In the genomic region with DNA sequence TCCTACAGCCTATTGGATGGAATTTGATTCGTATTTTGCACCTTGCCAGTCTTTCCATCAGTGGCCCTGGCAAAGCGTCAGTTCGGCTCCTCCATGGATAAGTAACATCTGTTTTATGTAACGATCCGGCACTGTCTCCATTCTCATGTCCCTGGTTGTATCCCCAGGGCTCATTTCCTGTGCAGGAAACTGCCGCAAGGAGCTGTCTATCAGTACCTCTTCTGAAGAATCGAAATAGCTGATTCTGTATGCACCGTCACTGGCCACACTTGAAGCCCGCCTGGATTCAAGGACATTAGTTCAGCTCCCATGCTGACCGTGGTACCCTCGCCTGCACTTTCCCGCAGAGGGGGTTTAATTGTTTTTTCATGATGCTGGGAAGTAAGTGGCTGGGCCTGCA, we compare ENCODE assay signal across 20 cellular contexts. TPM values are rescaled to one million over a fixed set of nuclear protein-coding genes. Genes with fewer than 3 reads are reported as not detected.
A peak's percentile ranks its signal among the peaks of the same experiment; 100 is the strongest.
DNase-seq lines count a peak whose midpoint lies in the region; ATAC-seq and TF ChIP-seq lines count a peak whose summit lies in the region.
"Had no signal": no experiment of that assay in that cellular context is flagged by ENCODE, and none has a peak within 500 bp of the region (broad histone marks: within the 10 kb centered on the region; RNA-seq: fewer than 3 reads in every experiment).

No MANE protein-coding gene starts in this region.

- no peak overlapping the region for H2BK120ac ChIP-seq in IMR-90 (ENCODE audit: low read depth, low read length)

- H3K9me3 ChIP-seq in SK-N-SH: no peaks in the 10 kb centered on the region
- H3K9me3 ChIP-seq in IMR-90 (ENCODE audit: control insufficient read depth, insufficient read depth, low read length): no peaks in the 10 kb centered on the region
- H3K9me3 ChIP-seq in adrenal gland (replicated peaks in 1 of 3): no peaks in the 10 kb centered on the region

- no peak overlapping the region for H3K14ac ChIP-seq in IMR-90 (replicated peaks; ENCODE audit: low read depth, low read length)

- POLR2A ChIA-PET in SK-N-SH (lab: Yijun Ruan, JAX) (no interaction called here), IMR-90 (lab: Charles Lee; ENCODE audit: unreplicated experiment) (no interaction called here)

- H4K20me1 ChIP-seq in SK-N-SH (ENCODE audit: insufficient read depth) (no peaks in the 10 kb centered on the region), IMR-90 (ENCODE audit: insufficient read depth, low read length) (no peaks in the 10 kb centered on the region)

- no peak overlapping the region for H3K27ac ChIP-seq in SK-N-SH (ENCODE audit: low read depth in 2 of 2, low read length in 1 of 2)
- no peak overlapping the region for H3K27ac ChIP-seq in IMR-90 (ENCODE audit: insufficient read depth, low read length)
- no peak overlapping the region for H3K27ac ChIP-seq in brain microvascular endothelial cell
- no peak overlapping the region for H3K27ac ChIP-seq in adrenal gland
- H3K27ac ChIP-seq: C4-2B, GM23248 had no signal

- WGBS in SK-N-SH (ENCODE audit: low lambda C conversion rate): 45% methylated on average over 12 of the region's 12 CpGs
- 3% methylated on average over 5 of the region's 12 CpGs; no CpG with 5 or more reads in 1 of the 2 experiments for WGBS in IMR-90 (ENCODE audit: extremely low coverage in 2 of 2, insufficient read length in 1 of 2), 2 experiments
- 69 to 74% (median 70%) methylated on average over 12 of the region's 12 CpGs for WGBS in adrenal gland, 4 donors

- no peak overlapping the region for H3K4ac ChIP-seq in IMR-90 (ENCODE audit: low read depth, low read length)

- no peak overlapping the region for H2AK9ac ChIP-seq in IMR-90 (replicated peaks; ENCODE audit: low read depth, low read length, poor library complexity)

- H3K56ac ChIP-seq in IMR-90 (ENCODE audit: extremely low read depth, insufficient read depth, low read length): no peak overlapping the region

- no peaks in the 10 kb centered on the region for H3K79me2 ChIP-seq in SK-N-SH (ENCODE audit: insufficient read depth)

- TF ChIP-seq EP300 in SK-N-SH (IDR thresholded peaks at IDR 0.05; ENCODE audit: borderline replicate concordance in 1 of 2, low read depth in 1 of 2, low read length in 1 of 2): no peak

- no peak overlapping the region for H4K5ac ChIP-seq in IMR-90 (ENCODE audit: low read depth, low read length)

- H3K4me3 ChIP-seq in SK-N-SH (ENCODE audit: low read depth in 2 of 2, low read length in 1 of 2) (no peak overlapping the region), IMR-90 (ENCODE audit: insufficient read depth, low read depth, low read length) (no peak overlapping the region), brain microvascular endothelial cell (ENCODE audit: low read depth, low read length) (no peak overlapping the region), adrenal gland (no peak overlapping the region)
- H3K4me3 ChIP-seq: GM12878, GM23248, K562 had no signal

- no peak overlapping the region for H3K23ac ChIP-seq in IMR-90 (ENCODE audit: low read depth, low read length)

- no peak overlapping the region for H2BK5ac ChIP-seq in IMR-90 (ENCODE audit: low read depth, low read length, poor library complexity, severe bottlenecking)

- no peaks in the 10 kb centered on the region for H3K9me2 ChIP-seq in SK-N-SH

- no peak overlapping the region for H2BK15ac ChIP-seq in IMR-90 (ENCODE audit: low read depth, low read length)

- DNase-seq in SK-N-SH: peak; percentile 29
- no peak for DNase-seq in IMR-90
- peak; percentile 1 for DNase-seq in brain microvascular endothelial cell
- no peak for DNase-seq in LoVo (ENCODE audit: low spot score)
- DNase-seq in adrenal gland: no peak
- no peak for DNase-seq in cerebellum (ENCODE audit: low spot score)
- DNase-seq: ACHN; CD4-positive, alpha-beta T cell; DMS79 treated with DMSO at 0.1 percent for 48 hours; EL; GM23248; HCEC 1CT had no signal

- H4K8ac ChIP-seq in IMR-90 (ENCODE audit: low read depth in 2 of 2, low read length in 2 of 2): no peak overlapping the region

- no peak overlapping the region for H2BK20ac ChIP-seq in IMR-90 (ENCODE audit: low read depth, low read length)

- CTCF ChIA-PET in SK-N-SH (lab: Yijun Ruan, JAX): no interaction called here
- CTCF ChIA-PET in IMR-90 (lab: Yijun Ruan, JAX): no interaction called here

- ATAC-seq in SK-N-SH treated with all-trans-retinoic acid at 6 μM for 48 hours (no peak), IMR-90 (ENCODE audit: low read depth) (peak; percentile 35; the same call in 1 of the 2 replicates)
- ATAC-seq: GM12878, K562 had no signal

- no peak for TF ChIP-seq RAD21 in SK-N-SH (IDR thresholded peaks at IDR 0.05; ENCODE audit: low read length)
- TF ChIP-seq RAD21 in IMR-90 (IDR thresholded peaks at IDR 0.05; ENCODE audit: low read length): no peak

- no peak overlapping the region for H4K91ac ChIP-seq in IMR-90 (ENCODE audit: insufficient read depth, low read depth, low read length)

- TF ChIP-seq CTCF in SK-N-SH (IDR thresholded peaks at IDR 0.05) (no peak), IMR-90 (conservative IDR thresholded peaks at IDR 0.05; ENCODE audit: low read depth, low read length) (no peak), brain microvascular endothelial cell (IDR thresholded peaks at IDR 0.05; ENCODE audit: low read depth, low read length, missing control alignments) (no peak), adrenal gland (IDR thresholded peaks at IDR 0.05) (no peak)

- H3K18ac ChIP-seq in IMR-90 (ENCODE audit: low read depth, low read length): no peak overlapping the region

- intact Hi-C loops in IMR-90 (cut with micrococcal nuclease): loop anchor here (10.0 kb wide), 1 partner anchor 359 kb away; no protein-coding TSS in a partner anchor
- intact Hi-C loops in adrenal gland (cut with DNase I): no loop called here

- H3F3A ChIP-seq in SK-N-SH (replicated peaks; ENCODE audit: insufficient read depth): no peaks in the 10 kb centered on the region

- no TSS peak for BruUV-seq in IMR-90 (replicated peaks; lab: Mats Ljungman, UMichigan)

- H3K79me1 ChIP-seq in IMR-90 (ENCODE audit: low read depth in 1 of 2, low read length in 2 of 2): no peaks in the 10 kb centered on the region

- no peak overlapping the region for H2AK5ac ChIP-seq in IMR-90 (ENCODE audit: low read depth, low read length)

- in situ Hi-C loops in IMR-90 (cut with MboI; ENCODE audit: low sequenced_read_pairs) (no loop called here), brain microvascular endothelial cell (cut with HindIII; ENCODE audit: low pct_ligation_motif_present, low sequenced_read_pairs) (no loop called here)

- H3K4me2 ChIP-seq in SK-N-SH (no peak overlapping the region), IMR-90 (ENCODE audit: low read depth, low read length) (no peak overlapping the region)

- no peak overlapping the region for H3K9ac ChIP-seq in SK-N-SH
- H3K9ac ChIP-seq in IMR-90 (ENCODE audit: low read depth, low read length): no peak overlapping the region
- H3K9ac ChIP-seq: GM23248 had no signal

- no peak overlapping the region for H2AFZ ChIP-seq in SK-N-SH (ENCODE audit: low read depth)
- H2AFZ ChIP-seq in IMR-90 (replicated peaks; ENCODE audit: low read length, poor library complexity): no peak overlapping the region
- H2AFZ ChIP-seq: GM23248 had no signal

- dilution Hi-C loops in IMR-90 (cut with HindIII; ENCODE audit: low sequenced_read_pairs, unreplicated experiment): no loop called here

- TF ChIP-seq POLR2A in IMR-90 (IDR thresholded peaks at IDR 0.05; ENCODE audit: low read depth, low read length) (no peak), adrenal gland (IDR thresholded peaks at IDR 0.05) (no peak)

- H3K27me3 ChIP-seq in SK-N-SH (ENCODE audit: insufficient read depth) (no peaks in the 10 kb centered on the region), IMR-90 (ENCODE audit: control insufficient read depth, insufficient read depth, low read length) (peaks cover 1% of the 10 kb centered on the region; the same call in 1 of the 2 replicates), brain microvascular endothelial cell (replicated peaks) (no peaks in the 10 kb centered on the region), adrenal gland (no peaks in the 10 kb centered on the region)

- no peaks in the 10 kb centered on the region for H3K36me3 ChIP-seq in SK-N-SH (replicated peaks in 1 of 2; ENCODE audit: control insufficient read depth in 1 of 2, insufficient read depth in 2 of 2, low read length in 1 of 2)
- no peaks in the 10 kb centered on the region for H3K36me3 ChIP-seq in IMR-90 (ENCODE audit: control insufficient read depth, insufficient read depth, low read length)
- H3K36me3 ChIP-seq in brain microvascular endothelial cell (replicated peaks): no peaks in the 10 kb centered on the region
- no peaks in the 10 kb centered on the region for H3K36me3 ChIP-seq in adrenal gland (replicated peaks in 1 of 2)

- H3K4me1 ChIP-seq in SK-N-SH (ENCODE audit: control insufficient read depth in 1 of 2, insufficient read depth in 2 of 2, low read depth in 1 of 2, low read length in 1 of 2): peaks cover 0 to 6% of the 10 kb centered on the region in 2 experiments; a peak in 1 of 4 replicates
- H3K4me1 ChIP-seq in IMR-90 (ENCODE audit: control insufficient read depth, insufficient read depth, low read length): no peaks in the 10 kb centered on the region
- no peaks in the 10 kb centered on the region for H3K4me1 ChIP-seq in adrenal gland (replicated peaks in 1 of 2)

- no peaks in the 10 kb centered on the region for H3K9me1 ChIP-seq in IMR-90 (ENCODE audit: insufficient read depth, low read length)

TF ChIP-seq in SK-N-SH treated with all-trans-retinoic acid at 6 μM for 48 hours, 23 proteins besides CTCF, POLR2A, EP300 and RAD21 (continues in another document):
- TF ChIP-seq GLIS3 (CRISPR knock-in tag; IDR thresholded peaks at IDR 0.05): no peak

TF ChIP-seq in IMR-90, 13 proteins besides CTCF, POLR2A, EP300 and RAD21 (continues in another document):
- TF ChIP-seq RFX5 (IDR thresholded peaks at IDR 0.05; ENCODE audit: low read depth, low read length) (no peak), CEBPB (IDR thresholded peaks at IDR 0.05; ENCODE audit: low read depth, low read length) (no peak), MAZ (IDR thresholded peaks at IDR 0.05; ENCODE audit: borderline replicate concordance, low read depth, low read length) (no peak), BHLHE40 (IDR thresholded peaks at IDR 0.05; ENCODE audit: low read depth, low read length) (no peak), NFE2L2 (IDR thresholded peaks at IDR 0.05; ENCODE audit: low read depth, low read length) (no peak), MXI1 (IDR thresholded peaks at IDR 0.05; ENCODE audit: borderline replicate concordance, low read depth, low read length) (no peak), FOS (IDR thresholded peaks at IDR 0.05; ENCODE audit: low read depth, low read length) (no peak), RCOR1 (IDR thresholded peaks at IDR 0.05; ENCODE audit: insufficient replicate concordance, low read length) (no peak), CHD1 (IDR thresholded peaks at IDR 0.05; ENCODE audit: low read depth, low read length) (no peak)

RNA-seq across cellular contexts. Expression of a gene that starts 53.1 kb away (rescaled TPM):
- polyA plus RNA-seq in SK-N-SH (2012; rRNA removed) (not detected in 2 replicates), IMR-90 (2012; rRNA removed) (not detected in 2 replicates), adrenal gland (not detected)
- not detected in 2 replicates for polyA plus RNA-seq in SK-N-SH (2012; cell fraction: cytosol; rRNA removed)
- not detected in 2 replicates for polyA plus RNA-seq in SK-N-SH (2012; cell fraction: nucleus; rRNA removed)
- total RNA-seq in IMR-90 (2012; rRNA removed) (not detected in 2 replicates), adrenal gland (not detected), cerebellum (not detected)
- not detected in 2 replicates for polyA plus RNA-seq in IMR-90 (2012; cell fraction: cytosol; rRNA removed)
- polyA plus RNA-seq in IMR-90 (2012; cell fraction: nucleus; rRNA removed; ENCODE audit: low replicate concordance): not detected in 2 replicates
- total RNA-seq: A172; CD4-positive, alpha-beta T cell; G401; GM12878; GM23248; HT-29; K562 had no signal
- polyA plus RNA-seq: BJ, GM12878, GM23248, K562 had no signal

Comparison
In these comparisons a context has a peak if more than half of its experiments do, and no peak if none do; other contexts are left out.
1. DNase-seq: peak in SK-N-SH (single experiment) and brain microvascular endothelial cell (single experiment); none in IMR-90 (single experiment), LoVo (single experiment), adrenal gland (0 of 7) and cerebellum (single experiment).